ENCODE assay signal across 13 cellular contexts in the genomic region with DNA sequence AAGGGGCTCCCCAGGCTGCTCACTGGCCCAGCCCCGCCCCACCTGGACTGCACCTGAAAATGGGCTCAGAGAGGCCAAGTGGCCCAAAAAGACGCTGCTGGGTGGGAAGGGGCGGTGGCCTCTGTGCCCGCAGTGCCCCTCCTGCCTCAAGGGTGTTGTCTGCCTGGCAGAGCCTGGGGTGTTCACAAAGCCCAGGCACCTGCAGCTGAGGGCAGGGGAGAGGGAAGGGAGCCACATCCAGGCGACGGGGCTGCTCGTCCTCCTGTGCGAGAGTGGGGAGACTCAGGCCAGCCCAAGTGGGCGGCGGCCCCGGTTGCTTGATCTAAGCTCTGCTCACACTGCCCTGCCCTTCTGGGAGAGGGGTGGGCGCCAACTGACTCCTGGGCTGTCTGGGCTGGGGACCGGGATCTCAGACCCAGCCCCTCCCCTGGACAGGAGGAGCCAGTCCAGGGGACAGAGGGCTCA. TPM values are rescaled to one million over a fixed set of nuclear protein-coding genes. Genes with fewer than 3 reads are reported as not detected.
"Had no signal": no experiment of that assay in that cellular context is flagged by ENCODE, and none has a peak within 500 bp of the region (broad histone marks: within the 10 kb centered on the region; RNA-seq: fewer than 3 reads in every experiment).

No MANE protein-coding gene starts in this region.

- ATAC-seq: activated CD4-positive, CD25-positive, alpha-beta regulatory T cell treated with anti-CD3 and anti-CD28 coated beads, Interleukin-2, amount 50 U/mL, for 24 hours; body of pancreas; mucosa of descending colon; naive thymus-derived CD8-positive, alpha-beta T cell; right cardiac atrium; stimulated activated memory B cell treated with anti-CD40 and anti-IgM and Interleukin-4, amounts not matched to agents 10 μg/mL and 1 μg/mL and 100 μg/mL, for 72 hours had no signal

- DNase-seq: activated effector memory CD4-positive, alpha-beta T cell treated with Interleukin-2 at 50 U/mL for 16 hours; activated T-cell treated with anti-CD3 and anti-CD28 coated beads, Interleukin-2, amount 50 U/mL, for 1 hour; body of pancreas; kidney glomerular epithelial cell; nucleus accumbens; T-helper 2 cell; tibial artery had no signal

- FAIRE-seq: TTC549 had no signal

RNA-seq across cellular contexts. Expression of a gene that starts 1.5 kb away (rescaled TPM):
- total RNA-seq: naive thymus-derived CD8-positive, alpha-beta T cell had no signal
